In genomic region chr6:28488916-28489365, GRCh38 we compare ENCODE assay signal across 8 cellular contexts. TPM values are rescaled to one million over a fixed set of nuclear protein-coding genes. Genes with fewer than 3 reads are reported as not detected.
DNase-seq lines count a peak whose midpoint lies in the region; ATAC-seq and TF ChIP-seq lines count a peak whose summit lies in the region.

No MANE protein-coding gene starts in this region.

- H3K4me3 Mint-ChIP-seq in T-cell, result peak overlapping the region; percentile 63 to 79 (median 70)
- no peak overlapping the region for H3K4me3 Mint-ChIP-seq in Caco-2 (ENCODE audit: unreplicated experiment)

- H3K4me3 ChIP-seq in retinal pigment epithelial cell (ENCODE audit: low read length) (peak overlapping the region; percentile 73), Caco-2 (ENCODE audit: low read depth, low read length) (no peak overlapping the region)

- POLR2A ChIA-PET in HEK293T (lab: Yijun Ruan, JAX), result interaction anchor here (0.8 to 1.8 kb wide), 19 partner anchors 8 to 596 kb away, joined by 3 to 29 read pairs (median 4); partner anchors contain the start of genes ZSCAN12, ZSCAN23 and ZSCAN26
- POLR2A ChIA-PET in T-cell (lab: Charles Lee), result interaction anchor here in 1 of 2 donors (0.6 kb wide), 1 partner anchor 861 kb away, joined by 3 read pairs; no protein-coding TSS in a partner anchor
- POLR2A ChIA-PET in Caco-2 (lab: Charles Lee), result no interaction called here

- H3K27me3 ChIP-seq in Caco-2 (replicated peaks; ENCODE audit: control insufficient read depth, insufficient read depth, low read length), result no peaks in the 10 kb centered on the region

- H3K4me1 ChIP-seq in Caco-2, result no peaks in the 10 kb centered on the region

- TF ChIP-seq POLR2A in erythroblast (IDR thresholded peaks at IDR 0.05; ENCODE audit: low read length), result no peak

- H3K27ac Mint-ChIP-seq in T-cell, result peak overlapping the region in 1 of 2 donors; percentile 63
- no peak overlapping the region for H3K27ac Mint-ChIP-seq in Caco-2 (ENCODE audit: unreplicated experiment)

- CTCF ChIA-PET in HEK293T (lab: Yijun Ruan, JAX), result interaction anchor here (0.9 kb wide), 1 partner anchor 880 kb away, joined by 3 read pairs; no protein-coding TSS in a partner anchor
- CTCF ChIA-PET in T-cell (lab: Charles Lee), result interaction anchor here in 1 of 2 donors (0.6 to 1.3 kb wide), 4 partner anchors 53 to 736 kb away, joined by 3 to 5 read pairs (median 4); no protein-coding TSS in a partner anchor
- CTCF ChIA-PET in Caco-2 (lab: Charles Lee), result interaction anchor here (0.6 kb wide), 1 partner anchor 169 kb away, joined by 4 read pairs; no protein-coding TSS in a partner anchor

- DNase-seq in Ammon's horn (ENCODE audit: low spot score) (peak; percentile 46), HEK293T (ENCODE audit: extremely low spot score) (peak; percentile 13), T-cell (peak in 2 of 34 experiments; percentile 2 to 20), erythroblast (lab: John Stamatoyannopoulos, UW) (peak; percentile 81 to 84), retinal pigment epithelial cell (ENCODE audit: low read depth) (peak; percentile 16), NCI-H1092 treated with DMSO at 0.1 percent for 48 hours (lab: John Stamatoyannopoulos, UW) (no peak), Right ventricle myocardium inferior (ENCODE audit: missing footprints) (no peak), Caco-2 (no peak)

- BruUV-seq in Caco-2 (replicated peaks; lab: Mats Ljungman, UMichigan), result no TSS peak

- H3K9me3 ChIP-seq in Caco-2, result no peaks in the 10 kb centered on the region

- H3K36me3 Mint-ChIP-seq in T-cell, result no peaks in the 10 kb centered on the region
- H3K36me3 Mint-ChIP-seq in Caco-2 (ENCODE audit: insufficient read depth, unreplicated experiment), result no peaks in the 10 kb centered on the region

- peaks cover 19 to 26% (median 19%) of the 10 kb centered on the region in 3 donors for H3K4me1 Mint-ChIP-seq in T-cell
- H3K4me1 Mint-ChIP-seq in Caco-2 (ENCODE audit: low read depth, unreplicated experiment), result no peaks in the 10 kb centered on the region

- peak in 2 of 4 experiments; percentile 27 to 44 for ATAC-seq in T-cell (replicated peaks in 1 of 4)
- ATAC-seq in Right ventricle myocardium inferior, result no peak

- H3K27me3 Mint-ChIP-seq in T-cell, result peaks cover 35 to 70% of the 10 kb centered on the region in 2 donors
- H3K27me3 Mint-ChIP-seq in Caco-2 (ENCODE audit: insufficient read depth, unreplicated experiment), result no peaks in the 10 kb centered on the region

- H3K36me3 ChIP-seq in Caco-2 (ENCODE audit: control insufficient read depth, insufficient read depth, low read length), result no peaks in the 10 kb centered on the region

- no peak for TF ChIP-seq CTCF in retinal pigment epithelial cell (conservative IDR thresholded peaks at IDR 0.05; ENCODE audit: low read depth, low read length)
- TF ChIP-seq CTCF in Caco-2 (IDR thresholded peaks at IDR 0.05; ENCODE audit: insufficient read depth in 1 of 2, low read depth in 1 of 2, low read length in 1 of 2, severe bottlenecking in 1 of 2, unreplicated experiment in 1 of 2), result no peak

- H3K9me3 Mint-ChIP-seq in T-cell, result no peaks in the 10 kb centered on the region
- H3K9me3 Mint-ChIP-seq in Caco-2 (ENCODE audit: unreplicated experiment), result no peaks in the 10 kb centered on the region

- intact Hi-C loops in Right ventricle myocardium inferior (cut with DNase I) (no loop called here), Caco-2 (cut with micrococcal nuclease; ENCODE audit: unreplicated experiment) (no loop called here)

TF ChIP-seq in HEK293T, 16 proteins besides CTCF, POLR2A, EP300 and RAD21:
- TF ChIP-seq SP1 (IDR thresholded peaks at IDR 0.05) (no peak), NFRKB (IDR thresholded peaks at IDR 0.05) (no peak), LEF1 (IDR thresholded peaks at IDR 0.05; ENCODE audit: borderline replicate concordance) (no peak), PKNOX1 (IDR thresholded peaks at IDR 0.05) (no peak), BHLHE40 (IDR thresholded peaks at IDR 0.05; ENCODE audit: borderline replicate concordance) (no peak), FOXA1 (IDR thresholded peaks at IDR 0.05) (no peak), TARDBP (IDR thresholded peaks at IDR 0.05) (no peak), FOXM1 (IDR thresholded peaks at IDR 0.05; ENCODE audit: borderline replicate concordance) (no peak), FOXK2 (IDR thresholded peaks at IDR 0.05) (no peak; the same call in 1 of the 2 replicates), L3MBTL2 (conservative IDR thresholded peaks at IDR 0.05) (no peak), CTBP1 (IDR thresholded peaks at IDR 0.05; ENCODE audit: borderline replicate concordance) (no peak), ZNF384 (IDR thresholded peaks at IDR 0.05) (no peak), ARNT (IDR thresholded peaks at IDR 0.05) (no peak), SUZ12 (IDR thresholded peaks at IDR 0.05) (no peak), HDGF (IDR thresholded peaks at IDR 0.05; ENCODE audit: borderline replicate concordance) (no peak), ELF4 (IDR thresholded peaks at IDR 0.05) (no peak)
TF ChIP-seq in HEK293T: peak in this region for 0.

RNA-seq across cellular contexts. Expression of gene GPX6, which starts 26.7 kb away (rescaled TPM):
- total RNA-seq in T-cell (not detected), Right ventricle myocardium inferior (not detected), Caco-2 (2022) (not detected in 2 replicates)

RNA-seq across cellular contexts. Expression of gene GPX5, which starts 36.7 kb away (rescaled TPM):
- total RNA-seq in T-cell (not detected), Right ventricle myocardium inferior (not detected), Caco-2 (2022) (not detected in 2 replicates)

RNA-seq across cellular contexts. Expression of gene ZSCAN23, which starts 45.6 kb away (rescaled TPM):
- 1 to 10 TPM; 1.3 to 3.5 (median 1.7) TPM for total RNA-seq in T-cell
- total RNA-seq in Right ventricle myocardium inferior, result 1.3 TPM
- not detected in 2 replicates for total RNA-seq in Caco-2 (2022)

Comparison
In these comparisons a context has a peak if more than half of its experiments do, and no peak if none do; other contexts are left out.
1. DNase-seq: peak in Ammon's horn (single experiment), HEK293T (single experiment), erythroblast (2 of 2) and retinal pigment epithelial cell (single experiment); none in NCI-H1092 treated with DMSO at 0.1 percent for 48 hours (single experiment), Right ventricle myocardium inferior (single experiment) and Caco-2 (0 of 2).